1 cellular context compared by ENCODE assay signal in genomic region chr17:82051776-82052637, GRCh38.
A peak's percentile ranks its signal among the peaks of the same experiment; 100 is the strongest.
TF ChIP-seq lines count a peak whose summit lies in the region.

Gene GPS1 (plus strand): TSS chr17:82051898. CDS start chr17:82051932, 34 bp downstream.
A gene with protein sequence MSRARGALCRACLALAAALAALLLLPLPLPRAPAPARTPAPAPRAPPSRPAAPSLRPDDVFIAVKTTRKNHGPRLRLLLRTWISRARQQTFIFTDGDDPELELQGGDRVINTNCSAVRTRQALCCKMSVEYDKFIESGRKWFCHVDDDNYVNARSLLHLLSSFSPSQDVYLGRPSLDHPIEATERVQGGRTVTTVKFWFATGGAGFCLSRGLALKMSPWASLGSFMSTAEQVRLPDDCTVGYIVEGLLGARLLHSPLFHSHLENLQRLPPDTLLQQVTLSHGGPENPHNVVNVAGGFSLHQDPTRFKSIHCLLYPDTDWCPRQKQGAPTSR (minus strand): TSS chr17:82051811. CDS start chr17:82051766, 45 bp downstream.

TF ChIP-seq in HepG2, 621 proteins besides CTCF, POLR2A, EP300 and RAD21 (continued from another document and continues in another):
- TF ChIP-seq ZBTB40 (IDR thresholded peaks at IDR 0.05) = no peak
- 0 out of 2 replicates have a peak, but pooled peaks have one; percentile 19 for TF ChIP-seq ZBTB40 (CRISPR knock-in tag; IDR thresholded peaks at IDR 0.05)
- TF ChIP-seq, protein P1, sequence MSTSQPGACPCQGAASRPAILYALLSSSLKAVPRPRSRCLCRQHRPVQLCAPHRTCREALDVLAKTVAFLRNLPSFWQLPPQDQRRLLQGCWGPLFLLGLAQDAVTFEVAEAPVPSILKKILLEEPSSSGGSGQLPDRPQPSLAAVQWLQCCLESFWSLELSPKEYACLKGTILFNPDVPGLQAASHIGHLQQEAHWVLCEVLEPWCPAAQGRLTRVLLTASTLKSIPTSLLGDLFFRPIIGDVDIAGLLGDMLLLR (CRISPR knock-in tag; IDR thresholded peaks at IDR 0.05) = peak; percentile 64; the same call in 1 of the 2 replicates
- TF ChIP-seq TFDP2 (CRISPR knock-in tag; IDR thresholded peaks at IDR 0.05) = no peak
- peak; percentile 65; the same call in 1 of the 2 replicates for TF ChIP-seq ZFY (CRISPR knock-in tag; IDR thresholded peaks at IDR 0.05)
- no peak for TF ChIP-seq ZNF512 (CRISPR knock-in tag; IDR thresholded peaks at IDR 0.05)
- no peak for TF ChIP-seq NFKBIZ (CRISPR knock-in tag; IDR thresholded peaks at IDR 0.05)
- TF ChIP-seq, protein P2, sequence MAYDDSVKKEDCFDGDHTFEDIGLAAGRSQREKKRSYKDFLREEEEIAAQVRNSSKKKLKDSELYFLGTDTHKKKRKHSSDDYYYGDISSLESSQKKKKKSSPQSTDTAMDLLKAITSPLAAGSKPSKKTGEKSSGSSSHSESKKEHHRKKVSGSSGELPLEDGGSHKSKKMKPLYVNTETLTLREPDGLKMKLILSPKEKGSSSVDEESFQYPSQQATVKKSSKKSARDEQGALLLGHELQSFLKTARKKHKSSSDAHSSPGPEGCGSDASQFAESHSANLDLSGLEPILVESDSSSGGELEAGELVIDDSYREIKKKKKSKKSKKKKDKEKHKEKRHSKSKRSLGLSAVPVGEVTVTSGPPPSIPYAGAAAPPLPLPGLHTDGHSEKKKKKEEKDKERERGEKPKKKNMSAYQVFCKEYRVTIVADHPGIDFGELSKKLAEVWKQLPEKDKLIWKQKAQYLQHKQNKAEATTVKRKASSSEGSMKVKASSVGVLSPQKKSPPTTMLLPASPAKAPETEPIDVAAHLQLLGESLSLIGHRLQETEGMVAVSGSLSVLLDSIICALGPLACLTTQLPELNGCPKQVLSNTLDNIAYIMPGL (CRISPR knock-in tag; IDR thresholded peaks at IDR 0.05; ENCODE audit: borderline replicate concordance in 1 of 2, low read depth in 1 of 2) = 0 out of 4 replicates have a peak, but pooled peaks have one; percentile 6 to 42
- TF ChIP-seq, protein P3, sequence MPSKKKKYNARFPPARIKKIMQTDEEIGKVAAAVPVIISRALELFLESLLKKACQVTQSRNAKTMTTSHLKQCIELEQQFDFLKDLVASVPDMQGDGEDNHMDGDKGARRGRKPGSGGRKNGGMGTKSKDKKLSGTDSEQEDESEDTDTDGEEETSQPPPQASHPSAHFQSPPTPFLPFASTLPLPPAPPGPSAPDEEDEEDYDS (CRISPR knock-in tag; IDR thresholded peaks at IDR 0.05) = peak; percentile 67; the same call in 1 of the 2 replicates
- TF ChIP-seq SUZ12 (IDR thresholded peaks at IDR 0.05; ENCODE audit: low read depth, low read length) = no peak
- peak; percentile 99 for TF ChIP-seq ZFP91 (CRISPR knock-in tag; IDR thresholded peaks at IDR 0.05; ENCODE audit: borderline replicate concordance)
- no peak for TF ChIP-seq ZBTB20 (CRISPR knock-in tag; IDR thresholded peaks at IDR 0.05; ENCODE audit: borderline replicate concordance, low read depth)
- no peak for TF ChIP-seq TCF12 (IDR thresholded peaks at IDR 0.05)
- no peak for TF ChIP-seq TCF12 (CRISPR knock-in tag; IDR thresholded peaks at IDR 0.05)
- TF ChIP-seq MAZ (IDR thresholded peaks at IDR 0.05; ENCODE audit: borderline replicate concordance, low read depth, low read length) = peak; percentile 84
- peak; percentile 82 for TF ChIP-seq MAZ (CRISPR knock-in tag; IDR thresholded peaks at IDR 0.05; ENCODE audit: low read depth)
- TF ChIP-seq CAMTA2 (CRISPR knock-in tag; IDR thresholded peaks at IDR 0.05; ENCODE audit: borderline replicate concordance) = no peak
- no peak for TF ChIP-seq ZNF354B (CRISPR knock-in tag; IDR thresholded peaks at IDR 0.05)
- no peak for TF ChIP-seq ZFYVE20 (CRISPR knock-in tag; IDR thresholded peaks at IDR 0.05; ENCODE audit: borderline replicate concordance, low read depth)
- TF ChIP-seq NONO (IDR thresholded peaks at IDR 0.05) = no peak
- TF ChIP-seq NONO (CRISPR knock-in tag; conservative IDR thresholded peaks at IDR 0.05) = peak; percentile 59; the same call in 1 of the 2 replicates
- peak; percentile 53; the same call in 1 of the 2 replicates for TF ChIP-seq CREB1 (IDR thresholded peaks at IDR 0.05)
- TF ChIP-seq CREB1 (CRISPR knock-in tag; IDR thresholded peaks at IDR 0.05) = no peak
- no peak for TF ChIP-seq TOPORS (CRISPR knock-in tag; IDR thresholded peaks at IDR 0.05)
- peak; percentile 78; the same call in 1 of the 2 replicates for TF ChIP-seq KLF12 (CRISPR knock-in tag; IDR thresholded peaks at IDR 0.05; ENCODE audit: borderline replicate concordance)
- no peak for TF ChIP-seq LCORL (IDR thresholded peaks at IDR 0.05)
- no peak for TF ChIP-seq LCORL (CRISPR knock-in tag; IDR thresholded peaks at IDR 0.05)
- peak; percentile 69 for TF ChIP-seq KAT8 (CRISPR knock-in tag; IDR thresholded peaks at IDR 0.05)
- TF ChIP-seq ETS1 (CRISPR knock-in tag; IDR thresholded peaks at IDR 0.05) = no peak
- peak; percentile 70 for TF ChIP-seq YY1 (IDR thresholded peaks at IDR 0.05; ENCODE audit: insufficient read depth, insufficient replicate concordance, low read depth, low read length)
- TF ChIP-seq, protein P4, sequence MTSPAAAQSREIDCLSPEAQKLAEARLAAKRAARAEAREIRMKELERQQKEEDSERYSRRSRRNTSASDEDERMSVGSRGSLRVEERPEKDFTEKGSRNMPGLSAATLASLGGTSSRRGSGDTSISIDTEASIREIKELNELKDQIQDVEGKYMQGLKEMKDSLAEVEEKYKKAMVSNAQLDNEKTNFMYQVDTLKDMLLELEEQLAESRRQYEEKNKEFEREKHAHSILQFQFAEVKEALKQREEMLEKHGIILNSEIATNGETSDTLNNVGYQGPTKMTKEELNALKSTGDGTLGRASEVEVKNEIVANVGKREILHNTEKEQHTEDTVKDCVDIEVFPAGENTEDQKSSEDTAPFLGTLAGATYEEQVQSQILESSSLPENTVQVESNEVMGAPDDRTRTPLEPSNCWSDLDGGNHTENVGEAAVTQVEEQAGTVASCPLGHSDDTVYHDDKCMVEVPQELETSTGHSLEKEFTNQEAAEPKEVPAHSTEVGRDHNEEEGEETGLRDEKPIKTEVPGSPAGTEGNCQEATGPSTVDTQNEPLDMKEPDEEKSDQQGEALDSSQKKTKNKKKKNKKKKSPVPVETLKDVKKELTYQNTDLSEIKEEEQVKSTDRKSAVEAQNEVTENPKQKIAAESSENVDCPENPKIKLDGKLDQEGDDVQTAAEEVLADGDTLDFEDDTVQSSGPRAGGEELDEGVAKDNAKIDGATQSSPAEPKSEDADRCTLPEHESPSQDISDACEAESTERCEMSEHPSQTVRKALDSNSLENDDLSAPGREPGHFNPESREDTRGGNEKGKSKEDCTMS (CRISPR knock-in tag; conservative IDR thresholded peaks at IDR 0.05) = no peak
- no peak for TF ChIP-seq NAIF1 (CRISPR knock-in tag; IDR thresholded peaks at IDR 0.05; ENCODE audit: borderline replicate concordance)
- peak; percentile 50; the same call in 1 of the 2 replicates for TF ChIP-seq ZSCAN21 (CRISPR knock-in tag; IDR thresholded peaks at IDR 0.05; ENCODE audit: borderline replicate concordance)
- TF ChIP-seq ZNF460 (CRISPR knock-in tag; IDR thresholded peaks at IDR 0.05; ENCODE audit: borderline replicate concordance) = no peak
- 0 out of 2 replicates have a peak, but pooled peaks have one; percentile 4 for TF ChIP-seq SRF (IDR thresholded peaks at IDR 0.05; ENCODE audit: low read depth, low read length)
- 0 out of 2 replicates have a peak, but pooled peaks have one; percentile 47 for TF ChIP-seq ZFP90 (CRISPR knock-in tag; IDR thresholded peaks at IDR 0.05; ENCODE audit: borderline replicate concordance)
